Comparison of ENCODE assay signal across 9 cellular contexts in the genomic region with DNA sequence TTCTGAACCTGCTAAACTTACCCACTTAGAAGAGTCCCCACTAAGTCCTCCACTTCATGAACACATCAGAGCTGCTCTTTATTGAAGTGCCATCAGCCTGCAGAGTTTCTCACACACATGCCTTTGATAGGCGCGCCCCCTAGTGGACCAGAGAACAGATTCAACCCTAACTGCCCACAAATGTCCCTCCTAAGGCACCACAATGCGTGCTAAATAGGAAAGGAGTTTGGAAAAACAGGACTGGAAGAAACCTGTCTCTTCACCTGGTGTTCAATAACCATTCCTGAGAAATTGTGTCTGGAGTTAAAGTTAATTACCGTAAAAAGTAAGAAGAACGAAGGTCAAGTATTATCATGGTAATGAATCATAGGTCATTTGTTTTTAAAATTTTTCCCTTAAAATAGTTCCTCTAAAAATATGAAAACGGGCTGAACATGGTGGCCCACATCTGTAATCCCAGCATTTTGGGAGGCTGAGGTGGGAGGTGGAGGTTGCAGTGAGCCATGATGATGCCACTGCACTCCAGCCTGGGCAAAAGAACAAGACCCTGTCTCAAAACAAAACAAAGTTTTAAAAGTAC.
DNase-seq lines count a peak whose midpoint lies in the region; ATAC-seq, FAIRE-seq and TF ChIP-seq lines count a peak whose summit lies in the region.
"Had no signal": no experiment of that assay in that cellular context is flagged by ENCODE, and none has a peak within 500 bp of the region (broad histone marks: within the 10 kb centered on the region; RNA-seq: fewer than 3 reads in every experiment).

No MANE protein-coding gene starts in this region.

- H3K4me2 ChIP-seq in osteoblast (ENCODE audit: insufficient read depth, low read length): no peak overlapping the region
- H3K4me2 ChIP-seq: BLaER1 treated with 17β-estradiol and CSF1 and Interleukin-3, amounts not matched to agents 10 nM and 100 nM had no signal

- H3K4me1 ChIP-seq in RWPE2 (ENCODE audit: insufficient read depth, poor library complexity, severe bottlenecking) (no peaks in the 10 kb centered on the region), osteoblast (ENCODE audit: insufficient read depth, low read length) (no peaks in the 10 kb centered on the region), tibial artery (peaks cover 0 to 28% (median 17%) of the 10 kb centered on the region in 4 donors)
- H3K4me1 ChIP-seq: BLaER1 treated with 17β-estradiol and CSF1 and Interleukin-3, amounts not matched to agents 10 nM and 100 nM had no signal

- H3K27me3 ChIP-seq in RWPE2 (ENCODE audit: insufficient read depth, poor library complexity, severe bottlenecking) (no peaks in the 10 kb centered on the region), osteoblast (ENCODE audit: insufficient read depth, low read length) (no peaks in the 10 kb centered on the region), tibial artery (no peaks in the 10 kb centered on the region)
- H3K27me3 ChIP-seq: BLaER1 treated with 17β-estradiol and CSF1 and Interleukin-3, amounts not matched to agents 10 nM and 100 nM had no signal

- H3K79me2 ChIP-seq in osteoblast (ENCODE audit: insufficient read depth, low read length): no peaks in the 10 kb centered on the region

- H3K9me3 ChIP-seq in RWPE2 (ENCODE audit: severe bottlenecking): no peaks in the 10 kb centered on the region
- no peaks in the 10 kb centered on the region for H3K9me3 ChIP-seq in osteoblast (ENCODE audit: low read depth, low read length)
- no peaks in the 10 kb centered on the region for H3K9me3 ChIP-seq in tibial artery
- H3K9me3 ChIP-seq: BLaER1 treated with 17β-estradiol and CSF1 and Interleukin-3, amounts not matched to agents 10 nM and 100 nM had no signal

- peak; percentile 85 for ATAC-seq in RWPE2 (ENCODE audit: low read depth)

- no peaks in the 10 kb centered on the region for H3K36me3 ChIP-seq in RWPE2 (ENCODE audit: low read depth)
- H3K36me3 ChIP-seq in osteoblast (ENCODE audit: insufficient read depth, low read length): no peaks in the 10 kb centered on the region
- H3K36me3 ChIP-seq in tibial artery: peaks cover 0 to 4% (median 0%) of the 10 kb centered on the region in 3 donors

- peak; percentile 7 to 57 for DNase-seq in NCI-H187 (lab: John Stamatoyannopoulos, UW)
- DNase-seq in NCI-H187 treated with DMSO at 0.1 percent for 48 hours (lab: John Stamatoyannopoulos, UW): no peak
- peak; percentile 88 to 94 for DNase-seq in Kasumi-1 (lab: John Stamatoyannopoulos, UW)
- no peak for DNase-seq in RWPE2 (ENCODE audit: low spot score)
- peak; percentile 51 for DNase-seq in activated effector memory CD4-positive, alpha-beta T cell treated with Interleukin-2 at 50 U/mL for 16 hours
- peak; percentile 22 to 60 for DNase-seq in frontal cortex (ENCODE audit: low spot score in 2 of 2)
- no peak for DNase-seq in osteoblast (ENCODE audit: insufficient read length, low spot score, missing footprints)
- peak; percentile 76 to 86 for DNase-seq in tibial artery

- TF ChIP-seq CTCF in RWPE2 (IDR thresholded peaks at IDR 0.05; ENCODE audit: poor library complexity, severe bottlenecking): peak; percentile 91
- TF ChIP-seq CTCF in osteoblast (IDR thresholded peaks at IDR 0.05; ENCODE audit: extremely low read depth, low read depth, low read length): peak; percentile 93
- TF ChIP-seq CTCF in tibial artery (IDR thresholded peaks at IDR 0.05): peak; percentile 78 to 84

- H3K4me3 ChIP-seq in RWPE2 (ENCODE audit: severe bottlenecking): no peak overlapping the region
- no peak overlapping the region for H3K4me3 ChIP-seq in osteoblast (ENCODE audit: insufficient read depth, low read length)
- H3K4me3 ChIP-seq in tibial artery: no peak overlapping the region
- H3K4me3 ChIP-seq: BLaER1 treated with 17β-estradiol and CSF1 and Interleukin-3, amounts not matched to agents 10 nM and 100 nM had no signal

- H2AFZ ChIP-seq in osteoblast (ENCODE audit: low read length): no peak overlapping the region

- peak; percentile 45 for FAIRE-seq in frontal cortex (lab: Jason Lieb, UNC)

- intact Hi-C loops in tibial artery (cut with DNase I; ENCODE audit: low total_unique reads): no loop called here

- no peak overlapping the region for H3K27ac ChIP-seq in RWPE2 (ENCODE audit: poor library complexity, severe bottlenecking)
- no peak overlapping the region for H3K27ac ChIP-seq in osteoblast (ENCODE audit: low read depth, low read length)
- no peak overlapping the region for H3K27ac ChIP-seq in tibial artery
- H3K27ac ChIP-seq: BLaER1 treated with 17β-estradiol and CSF1 and Interleukin-3, amounts not matched to agents 10 nM and 100 nM had no signal

- no peaks in the 10 kb centered on the region for H4K20me1 ChIP-seq in osteoblast (ENCODE audit: insufficient read depth, low read length)

Comparison
In these comparisons a context has a peak if more than half of its experiments do, and no peak if none do; other contexts are left out.
1. DNase-seq: peak in NCI-H187 (2 of 2), Kasumi-1 (2 of 2), activated effector memory CD4-positive, alpha-beta T cell treated with Interleukin-2 at 50 U/mL for 16 hours (single experiment), frontal cortex (2 of 2) and tibial artery (2 of 2); none in NCI-H187 treated with DMSO at 0.1 percent for 48 hours (single experiment), RWPE2 (single experiment) and osteoblast (single experiment).
2. Peak in every context shown above with its lines, with median percentiles within 50 percentile points of each other: CTCF ChIP-seq.